Comparison of ENCODE assay signal across 25 cellular contexts in genomic region chr16:65781363-65781762, GRCh38.
"Had no signal": no experiment of that assay in that cellular context is flagged by ENCODE, and none has a peak within 500 bp of the region (broad histone marks: within the 10 kb centered on the region; RNA-seq: fewer than 3 reads in every experiment).

No MANE protein-coding gene starts in this region.

- H3K4me3 ChIP-seq: ascending aorta, breast epithelium, colonic mucosa, dorsolateral prefrontal cortex, esophagus muscularis mucosa, gastrocnemius medialis, smooth muscle cell, thoracic aorta had no signal

- ATAC-seq: activated CD8-positive, alpha-beta T cell treated with anti-CD3 and anti-CD28 coated beads, Interleukin-2, amount 10 ng/mL, durations not matched to agents 7 days and 5 days; activated naive CD4-positive, alpha-beta T cell treated with anti-CD3 and anti-CD28 coated beads, Interleukin-2, amount 50 U/mL, for 72 hours; activated T-helper 17 cell treated with anti-CD3 and anti-CD28 coated beads, Interleukin-2, amount 50 U/mL, for 72 hours; effector memory CD8-positive, alpha-beta T cell; gastrocnemius medialis; left cardiac atrium; sciatic nerve; stimulated activated naive B cell treated with anti-CD40 and anti-IgM and Interleukin-4, amounts not matched to agents 10 μg/mL and 1 μg/mL and 100 μg/mL, for 72 hours had no signal

- DNase-seq: activated CD4-positive, alpha-beta T cell treated with anti-CD3 and anti-CD28 coated beads for 1 hour; activated CD4-positive, alpha-beta T cell treated with anti-CD3 and anti-CD28 coated beads, Interleukin-2, amount 50 U/mL, for 1 hour; activated CD8-positive, alpha-beta T cell treated with anti-CD3 and anti-CD28 coated beads, Interleukin-2, amount 10 ng/mL, durations not matched to agents 7 days and 5 days; activated T-cell treated with anti-CD3 and anti-CD28 coated beads, Interleukin-2, amount 50 U/mL, for 1 hour; colonic mucosa; dorsolateral prefrontal cortex; effector memory CD8-positive, alpha-beta T cell; gastrocnemius medialis; hypothalamus; islet precursor cell; left cardiac atrium; nephron progenitor cell; nucleus accumbens; posterior cingulate gyrus; stimulated activated CD4-positive, alpha-beta T cell treated with anti-CD3 and anti-CD28 coated beads, Interleukin-15, amount 100 ng/mL, for 24 hours; stimulated activated CD8-positive, alpha-beta memory T cell treated with anti-CD3 and anti-CD28 coated beads, Interleukin-4, amount 100 ng/mL, for 48 hours; stimulated activated naive B cell treated with anti-CD40 and anti-IgM and Interleukin-4, amounts not matched to agents 10 μg/mL and 1 μg/mL and 100 μg/mL, for 72 hours had no signal
